Comparison of ENCODE assay signal across 16 cellular contexts in genomic region chr15:62326460-62327011, GRCh38.
"Had no signal": no experiment of that assay in that cellular context is flagged by ENCODE, and none has a peak within 500 bp of the region (broad histone marks: within the 10 kb centered on the region; RNA-seq: fewer than 3 reads in every experiment).

No MANE protein-coding gene starts in this region.

- H3K9me3 ChIP-seq: mucosa of descending colon, pancreas, thoracic aorta had no signal

- H3K4me3 ChIP-seq: mucosa of descending colon, pancreas, thoracic aorta had no signal

- H3K4me3 Mint-ChIP-seq: activated CD8-positive, alpha-beta T cell treated with anti-CD3 and anti-CD28 coated beads for 36 hours; activated naive CD8-positive, alpha-beta T cell treated with anti-CD3 and anti-CD28 coated beads, Interleukin-2, amount 10 ng/mL, durations not matched to agents 7 days and 5 days; effector memory CD8-positive, alpha-beta T cell; naive thymus-derived CD8-positive, alpha-beta T cell; stimulated activated naive B cell treated with anti-CD40 and anti-IgM and Interleukin-4, amounts not matched to agents 10 μg/mL and 1 μg/mL and 100 μg/mL, for 72 hours; WTC11 had no signal

- H3K9me3 Mint-ChIP-seq: activated CD8-positive, alpha-beta T cell treated with anti-CD3 and anti-CD28 coated beads for 36 hours; activated naive CD8-positive, alpha-beta T cell treated with anti-CD3 and anti-CD28 coated beads, Interleukin-2, amount 10 ng/mL, durations not matched to agents 7 days and 5 days; activated T-helper 2 cell treated with anti-CD3 and anti-CD28 coated beads, Interferon-gamma antibody, Interleukin-2, Interleukin-4, amounts not matched to agents 10 μg/mL and 5 μg/mL and 100 μg/mL, durations not matched to agents 14 hours and 24 hours and 36 hours; effector memory CD8-positive, alpha-beta T cell; naive thymus-derived CD8-positive, alpha-beta T cell; stimulated activated naive B cell treated with anti-CD40 and anti-IgM and Interleukin-4, amounts not matched to agents 10 μg/mL and 1 μg/mL and 100 μg/mL, for 72 hours; WTC11 had no signal

- H3K27ac Mint-ChIP-seq: activated CD8-positive, alpha-beta T cell treated with anti-CD3 and anti-CD28 coated beads for 36 hours; activated naive CD8-positive, alpha-beta T cell treated with anti-CD3 and anti-CD28 coated beads, Interleukin-2, amount 10 ng/mL, durations not matched to agents 7 days and 5 days; activated T-helper 2 cell treated with anti-CD3 and anti-CD28 coated beads, Interferon-gamma antibody, Interleukin-2, Interleukin-4, amounts not matched to agents 10 μg/mL and 5 μg/mL and 100 μg/mL, durations not matched to agents 14 hours and 24 hours and 36 hours; effector memory CD8-positive, alpha-beta T cell; naive thymus-derived CD8-positive, alpha-beta T cell; stimulated activated naive B cell treated with anti-CD40 and anti-IgM and Interleukin-4, amounts not matched to agents 10 μg/mL and 1 μg/mL and 100 μg/mL, for 72 hours; WTC11 had no signal

- H3K4me1 Mint-ChIP-seq: activated naive CD8-positive, alpha-beta T cell treated with anti-CD3 and anti-CD28 coated beads, Interleukin-2, amount 10 ng/mL, durations not matched to agents 7 days and 5 days; naive thymus-derived CD8-positive, alpha-beta T cell; stimulated activated naive B cell treated with anti-CD40 and anti-IgM and Interleukin-4, amounts not matched to agents 10 μg/mL and 1 μg/mL and 100 μg/mL, for 72 hours had no signal

- H3K27ac ChIP-seq: pancreas, thoracic aorta had no signal

- H3K27me3 ChIP-seq: pancreas had no signal

- H3K4me1 ChIP-seq: pancreas had no signal

- DNase-seq: activated CD4-positive, alpha-beta T cell treated with anti-CD3 and anti-CD28 coated beads for 48 hours; activated CD8-positive, alpha-beta T cell treated with anti-CD3 and anti-CD28 coated beads for 36 hours; activated naive CD4-positive, alpha-beta T cell treated with Interleukin-2 at 50 U/mL for 16 hours; activated naive CD8-positive, alpha-beta T cell treated with anti-CD3 and anti-CD28 coated beads, Interleukin-2, amount 10 ng/mL, durations not matched to agents 7 days and 5 days; activated T-cell treated with anti-CD3 and anti-CD28 coated beads, Interleukin-2, amount 50 U/mL, for 1 hour; amygdala; effector memory CD8-positive, alpha-beta T cell; foreskin fibroblast; hypothalamus; mucosa of descending colon; naive thymus-derived CD8-positive, alpha-beta T cell; pancreas; stimulated activated naive B cell treated with anti-CD40 and anti-IgM and Interleukin-4, amounts not matched to agents 10 μg/mL and 1 μg/mL and 100 μg/mL, for 72 hours had no signal

- H3K36me3 Mint-ChIP-seq: activated naive CD8-positive, alpha-beta T cell treated with anti-CD3 and anti-CD28 coated beads, Interleukin-2, amount 10 ng/mL, durations not matched to agents 7 days and 5 days; naive thymus-derived CD8-positive, alpha-beta T cell; stimulated activated naive B cell treated with anti-CD40 and anti-IgM and Interleukin-4, amounts not matched to agents 10 μg/mL and 1 μg/mL and 100 μg/mL, for 72 hours; WTC11 had no signal

- H3K36me3 ChIP-seq: pancreas, thoracic aorta had no signal
